Comparison of ENCODE assay signal across 19 cellular contexts in genomic region chr14:75133597-75133996, GRCh38.
"Had no signal": no experiment of that assay in that cellular context is flagged by ENCODE, and none has a peak within 500 bp of the region (broad histone marks: within the 10 kb centered on the region; RNA-seq: fewer than 3 reads in every experiment).

No MANE protein-coding gene starts in this region.

- H3K4me3 ChIP-seq: cardiac muscle cell, esophagus muscularis mucosa, mucosa of descending colon, thoracic aorta, upper lobe of left lung had no signal

- H3K9me3 Mint-ChIP-seq: activated CD4-positive, alpha-beta memory T cell treated with anti-CD3 and anti-CD28 coated beads, Interleukin-2, amount 10 ng/mL, durations not matched to agents 7 days and 5 days; activated naive CD4-positive, alpha-beta T cell treated with anti-CD3 and anti-CD28 coated beads for 36 hours; activated naive CD8-positive, alpha-beta T cell treated with anti-CD3 and anti-CD28 coated beads, Interleukin-2, amount 10 ng/mL, durations not matched to agents 7 days and 5 days; effector memory CD8-positive, alpha-beta T cell; neural crest cell had no signal

- DNase-seq: activated CD4-positive, alpha-beta memory T cell treated with anti-CD3 and anti-CD28 coated beads, Interleukin-2, amount 10 ng/mL, durations not matched to agents 7 days and 5 days; activated CD4-positive, alpha-beta T cell treated with anti-CD3 and anti-CD28 coated beads for 48 hours; activated effector memory CD4-positive, alpha-beta T cell treated with Interleukin-2 at 50 U/mL for 16 hours; activated naive CD4-positive, alpha-beta T cell treated with anti-CD3 and anti-CD28 coated beads for 36 hours; activated naive CD8-positive, alpha-beta T cell treated with anti-CD3 and anti-CD28 coated beads, Interleukin-2, amount 10 ng/mL, durations not matched to agents 7 days and 5 days; activated T-cell treated with anti-CD3 and anti-CD28 coated beads, Interleukin-2, amount 50 U/mL, for 72 hours; effector memory CD8-positive, alpha-beta T cell; head of caudate nucleus; hypothalamus; left ventricle myocardium superior; mucosa of descending colon; stimulated activated CD4-positive, alpha-beta T cell treated with anti-CD3 and anti-CD28 coated beads, Interleukin-15, amount 100 ng/mL, for 24 hours; stimulated activated naive CD4-positive, alpha-beta T cell; upper lobe of left lung had no signal

- H3K27me3 ChIP-seq: cardiac muscle cell, esophagus muscularis mucosa, upper lobe of left lung had no signal

- ATAC-seq: activated T-cell treated with anti-CD3 and anti-CD28 coated beads, Interleukin-2, amount 50 U/mL, for 72 hours; effector memory CD8-positive, alpha-beta T cell; left ventricle myocardium superior; sciatic nerve had no signal

- H3K9me3 ChIP-seq: esophagus muscularis mucosa, mucosa of descending colon, thoracic aorta, upper lobe of left lung had no signal

- H3K27ac Mint-ChIP-seq: activated CD4-positive, alpha-beta memory T cell treated with anti-CD3 and anti-CD28 coated beads, Interleukin-2, amount 10 ng/mL, durations not matched to agents 7 days and 5 days; activated naive CD4-positive, alpha-beta T cell treated with anti-CD3 and anti-CD28 coated beads for 36 hours; activated naive CD8-positive, alpha-beta T cell treated with anti-CD3 and anti-CD28 coated beads, Interleukin-2, amount 10 ng/mL, durations not matched to agents 7 days and 5 days had no signal

- H3K4me3 Mint-ChIP-seq: activated CD4-positive, alpha-beta memory T cell treated with anti-CD3 and anti-CD28 coated beads, Interleukin-2, amount 10 ng/mL, durations not matched to agents 7 days and 5 days; activated naive CD4-positive, alpha-beta T cell treated with anti-CD3 and anti-CD28 coated beads for 36 hours; activated naive CD8-positive, alpha-beta T cell treated with anti-CD3 and anti-CD28 coated beads, Interleukin-2, amount 10 ng/mL, durations not matched to agents 7 days and 5 days; activated T-cell treated with anti-CD3 and anti-CD28 coated beads, Interleukin-2, amount 50 U/mL, for 72 hours; effector memory CD8-positive, alpha-beta T cell; neural crest cell had no signal

- H3K27me3 Mint-ChIP-seq: activated CD4-positive, alpha-beta memory T cell treated with anti-CD3 and anti-CD28 coated beads, Interleukin-2, amount 10 ng/mL, durations not matched to agents 7 days and 5 days; activated naive CD8-positive, alpha-beta T cell treated with anti-CD3 and anti-CD28 coated beads, Interleukin-2, amount 10 ng/mL, durations not matched to agents 7 days and 5 days; effector memory CD8-positive, alpha-beta T cell had no signal
